ENCODE assay signal across 8 cellular contexts in genomic region chr11:67606150-67606476, GRCh38. TPM values are rescaled to one million over a fixed set of nuclear protein-coding genes. Genes with fewer than 3 reads are reported as not detected.
DNase-seq lines count a peak whose midpoint lies in the region; ATAC-seq and TF ChIP-seq lines count a peak whose summit lies in the region.

No MANE protein-coding gene starts in this region.

- intact Hi-C loops in activated T-helper 2 cell treated with anti-CD3 and anti-CD28 coated beads, Interferon-gamma antibody, Interleukin-2, Interleukin-4, amounts not matched to agents 10 μg/mL and 5 μg/mL and 100 μg/mL, durations not matched to agents 14 hours and 24 hours and 36 hours (cut with micrococcal nuclease) = loop anchor here (2.0 to 5.0 kb wide), 4 partner anchors 21 to 203 kb away; partner anchors contain the start of gene NUDT8

- H3K4me3 ChIP-seq in HFF-Myc (replicated peaks; ENCODE audit: low read depth, low read length) = peak overlapping the region; percentile 99
- peak overlapping the region; percentile 88 for H3K4me3 ChIP-seq in iPS-15b (ENCODE audit: low read depth, low read length)

- H3K27ac Mint-ChIP-seq in activated T-helper 2 cell treated with anti-CD3 and anti-CD28 coated beads, Interferon-gamma antibody, Interleukin-2, Interleukin-4, amounts not matched to agents 10 μg/mL and 5 μg/mL and 100 μg/mL, durations not matched to agents 14 hours and 24 hours and 36 hours = peak overlapping the region; percentile 87
- peak overlapping the region; percentile 91 for H3K27ac Mint-ChIP-seq in stimulated activated naive B cell treated with anti-CD40 and anti-IgM and Interleukin-4, amounts not matched to agents 10 μg/mL and 1 μg/mL and 100 μg/mL, for 72 hours

- no peak for ATAC-seq in stimulated activated naive B cell treated with anti-CD40 and anti-IgM and Interleukin-4, amounts not matched to agents 10 μg/mL and 1 μg/mL and 100 μg/mL, for 72 hours (replicated peaks)
- no peak for ATAC-seq in GM18517 (IDR thresholded peaks at IDR 0.05; ENCODE audit: unreplicated experiment)

- peaks cover 10% of the 10 kb centered on the region for H3K4me1 Mint-ChIP-seq in activated T-helper 2 cell treated with anti-CD3 and anti-CD28 coated beads, Interferon-gamma antibody, Interleukin-2, Interleukin-4, amounts not matched to agents 10 μg/mL and 5 μg/mL and 100 μg/mL, durations not matched to agents 14 hours and 24 hours and 36 hours (ENCODE audit: low read depth)
- peaks cover 16 to 34% of the 10 kb centered on the region in 2 donors for H3K4me1 Mint-ChIP-seq in stimulated activated naive B cell treated with anti-CD40 and anti-IgM and Interleukin-4, amounts not matched to agents 10 μg/mL and 1 μg/mL and 100 μg/mL, for 72 hours

- H3K4me1 ChIP-seq in iPS-15b (ENCODE audit: control insufficient read depth, insufficient read depth, low read length) = peaks cover 27% of the 10 kb centered on the region

- H3K9me3 ChIP-seq in iPS-15b (ENCODE audit: control insufficient read depth, insufficient read depth, low read length) = no peaks in the 10 kb centered on the region

- H3K36me3 Mint-ChIP-seq in activated T-helper 2 cell treated with anti-CD3 and anti-CD28 coated beads, Interferon-gamma antibody, Interleukin-2, Interleukin-4, amounts not matched to agents 10 μg/mL and 5 μg/mL and 100 μg/mL, durations not matched to agents 14 hours and 24 hours and 36 hours (ENCODE audit: low read depth) = peaks cover 23% of the 10 kb centered on the region
- peaks cover 21 to 24% of the 10 kb centered on the region in 2 donors for H3K36me3 Mint-ChIP-seq in stimulated activated naive B cell treated with anti-CD40 and anti-IgM and Interleukin-4, amounts not matched to agents 10 μg/mL and 1 μg/mL and 100 μg/mL, for 72 hours

- H3K9ac ChIP-seq in iPS-15b (ENCODE audit: low read depth, low read length) = peak overlapping the region; percentile 60

- peak overlapping the region; percentile 88 for H3K4me3 Mint-ChIP-seq in activated T-helper 2 cell treated with anti-CD3 and anti-CD28 coated beads, Interferon-gamma antibody, Interleukin-2, Interleukin-4, amounts not matched to agents 10 μg/mL and 5 μg/mL and 100 μg/mL, durations not matched to agents 14 hours and 24 hours and 36 hours (ENCODE audit: low read depth)
- peak overlapping the region; percentile 94 for H3K4me3 Mint-ChIP-seq in stimulated activated naive B cell treated with anti-CD40 and anti-IgM and Interleukin-4, amounts not matched to agents 10 μg/mL and 1 μg/mL and 100 μg/mL, for 72 hours

- no peaks in the 10 kb centered on the region for H3K9me3 Mint-ChIP-seq in activated T-helper 2 cell treated with anti-CD3 and anti-CD28 coated beads, Interferon-gamma antibody, Interleukin-2, Interleukin-4, amounts not matched to agents 10 μg/mL and 5 μg/mL and 100 μg/mL, durations not matched to agents 14 hours and 24 hours and 36 hours
- H3K9me3 Mint-ChIP-seq in stimulated activated naive B cell treated with anti-CD40 and anti-IgM and Interleukin-4, amounts not matched to agents 10 μg/mL and 1 μg/mL and 100 μg/mL, for 72 hours = no peaks in the 10 kb centered on the region

- peaks cover 2% of the 10 kb centered on the region for H3K27me3 ChIP-seq in iPS-15b (ENCODE audit: control insufficient read depth, insufficient read depth, low read length)

- H3K36me3 ChIP-seq in iPS-15b (ENCODE audit: control insufficient read depth, insufficient read depth, low read length) = peaks cover 27% of the 10 kb centered on the region

- DNase-seq in HFF-Myc (ENCODE audit: extremely low read depth, low read depth) (no peak), RKO (ENCODE audit: low spot score) (no peak), DMS79 (lab: John Stamatoyannopoulos, UW) (no peak)
- DNase-seq in activated T-helper 2 cell treated with anti-CD3 and anti-CD28 coated beads, Interferon-gamma antibody, Interleukin-2, Interleukin-4, amounts not matched to agents 10 μg/mL and 5 μg/mL and 100 μg/mL, durations not matched to agents 14 hours and 24 hours and 36 hours (ENCODE audit: low spot score) = no peak
- DNase-seq in stimulated activated naive B cell treated with anti-CD40 and anti-IgM and Interleukin-4, amounts not matched to agents 10 μg/mL and 1 μg/mL and 100 μg/mL, for 72 hours = no peak
- no peak for DNase-seq in activated CD4-positive, alpha-beta T cell treated with anti-CD3 and anti-CD28 coated beads for 48 hours

- peaks cover 10% of the 10 kb centered on the region for H3K27me3 Mint-ChIP-seq in activated T-helper 2 cell treated with anti-CD3 and anti-CD28 coated beads, Interferon-gamma antibody, Interleukin-2, Interleukin-4, amounts not matched to agents 10 μg/mL and 5 μg/mL and 100 μg/mL, durations not matched to agents 14 hours and 24 hours and 36 hours (ENCODE audit: low read depth)
- H3K27me3 Mint-ChIP-seq in stimulated activated naive B cell treated with anti-CD40 and anti-IgM and Interleukin-4, amounts not matched to agents 10 μg/mL and 1 μg/mL and 100 μg/mL, for 72 hours = peaks cover 10 to 19% of the 10 kb centered on the region in 2 donors

- TF ChIP-seq CTCF in HFF-Myc (IDR thresholded peaks at IDR 0.05; ENCODE audit: low read depth, low read length, missing control alignments) = no peak

RNA-seq across cellular contexts. Expression of gene NDUFV1, which starts 0.6 kb away (rescaled TPM):
- 237 and 242 TPM in 2 replicates for total RNA-seq in activated T-helper 2 cell treated with anti-CD3 and anti-CD28 coated beads, Interferon-gamma antibody, Interleukin-2, Interleukin-4, amounts not matched to agents 10 μg/mL and 5 μg/mL and 100 μg/mL, durations not matched to agents 14 hours and 24 hours and 36 hours

RNA-seq across cellular contexts. Expression of gene GSTP1, which starts 22.5 kb away (rescaled TPM):
- 339 and 344 TPM in 2 replicates for total RNA-seq in activated T-helper 2 cell treated with anti-CD3 and anti-CD28 coated beads, Interferon-gamma antibody, Interleukin-2, Interleukin-4, amounts not matched to agents 10 μg/mL and 5 μg/mL and 100 μg/mL, durations not matched to agents 14 hours and 24 hours and 36 hours

RNA-seq across cellular contexts. Expression of gene NUDT8, which starts 23.6 kb away (rescaled TPM):
- total RNA-seq in activated T-helper 2 cell treated with anti-CD3 and anti-CD28 coated beads, Interferon-gamma antibody, Interleukin-2, Interleukin-4, amounts not matched to agents 10 μg/mL and 5 μg/mL and 100 μg/mL, durations not matched to agents 14 hours and 24 hours and 36 hours = 22.2 and 27.9 TPM in 2 replicates

RNA-seq across cellular contexts. Expression of gene TBX10, which starts 33.5 kb away (rescaled TPM):
- not detected in 2 replicates for total RNA-seq in activated T-helper 2 cell treated with anti-CD3 and anti-CD28 coated beads, Interferon-gamma antibody, Interleukin-2, Interleukin-4, amounts not matched to agents 10 μg/mL and 5 μg/mL and 100 μg/mL, durations not matched to agents 14 hours and 24 hours and 36 hours

RNA-seq across cellular contexts. Expression of gene ACY3, which starts 44.4 kb away (rescaled TPM):
- total RNA-seq in activated T-helper 2 cell treated with anti-CD3 and anti-CD28 coated beads, Interferon-gamma antibody, Interleukin-2, Interleukin-4, amounts not matched to agents 10 μg/mL and 5 μg/mL and 100 μg/mL, durations not matched to agents 14 hours and 24 hours and 36 hours = 0.14 TPM in 2 replicates
